ENCODE assay signal across 10 cellular contexts in the genomic region with DNA sequence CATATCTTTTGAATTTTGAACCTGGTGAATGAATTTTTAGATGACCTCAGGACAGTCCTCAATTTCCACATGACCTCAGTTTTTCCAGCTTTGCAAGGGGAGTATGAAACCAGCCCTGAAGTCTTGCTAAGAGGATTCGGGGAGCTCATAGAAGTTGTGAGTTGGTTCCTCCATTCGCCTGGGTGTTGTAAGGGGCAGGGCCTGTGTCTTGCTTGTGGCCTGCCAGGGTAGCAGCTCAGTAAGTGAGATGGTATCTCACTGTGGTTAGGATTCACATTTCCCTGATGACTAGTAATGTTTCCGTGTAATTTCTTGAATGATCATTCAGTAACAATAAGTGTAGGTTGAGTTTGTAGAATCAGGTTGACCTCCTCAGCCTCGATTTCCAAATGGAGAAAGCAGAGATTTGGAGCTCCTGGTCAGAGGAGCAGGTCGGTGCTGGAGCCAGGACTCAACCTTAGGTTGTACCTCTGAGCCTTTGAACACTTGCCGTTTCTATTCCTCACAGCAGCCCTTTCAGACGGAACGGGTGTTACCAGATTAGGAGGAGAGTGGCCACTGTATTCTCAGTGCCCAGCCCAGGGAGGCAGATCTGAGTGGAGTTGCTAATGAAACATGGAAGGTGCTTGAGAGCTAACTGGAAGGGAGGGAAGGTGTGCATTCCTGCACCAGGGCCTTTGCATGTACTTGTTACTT. TPM values are rescaled to one million over a fixed set of nuclear protein-coding genes. Genes with fewer than 3 reads are reported as not detected.
DNase-seq lines count a peak whose midpoint lies in the region; ATAC-seq, FAIRE-seq and TF ChIP-seq lines count a peak whose summit lies in the region.
"Had no signal": no experiment of that assay in that cellular context is flagged by ENCODE, and none has a peak within 500 bp of the region (broad histone marks: within the 10 kb centered on the region; RNA-seq: fewer than 3 reads in every experiment).

No MANE protein-coding gene starts in this region.

- peak overlapping the region; percentile 26 for H3K27ac ChIP-seq in cingulate gyrus (ENCODE audit: low read depth, low read length)
- H3K27ac ChIP-seq in foreskin keratinocyte, result no peak overlapping the region

- H3K4me1 ChIP-seq in foreskin keratinocyte, result no peaks in the 10 kb centered on the region

- no peak for FAIRE-seq in urothelium cell line (lab: Jason Lieb, UNC)

- peaks cover 20% of the 10 kb centered on the region for H3K36me3 Mint-ChIP-seq in activated CD4-positive, alpha-beta T cell treated with anti-CD3 and anti-CD28 coated beads, Interleukin-2, amount 10 ng/mL, durations not matched to agents 7 days and 5 days (ENCODE audit: low read depth)

- POLR2A ChIA-PET in activated CD4-positive, alpha-beta T cell treated with anti-CD3 and anti-CD28 coated beads, Interleukin-2, amount 10 ng/mL, durations not matched to agents 7 days and 5 days (lab: Charles Lee), result interaction anchor here (0.5 to 0.9 kb wide), 2 partner anchors 8 to 20 kb away, joined by 3 to 4 read pairs; no protein-coding TSS in a partner anchor

- peak overlapping the region; percentile 30 for H3K4me3 Mint-ChIP-seq in activated CD4-positive, alpha-beta T cell treated with anti-CD3 and anti-CD28 coated beads, Interleukin-2, amount 10 ng/mL, durations not matched to agents 7 days and 5 days
- H3K4me3 Mint-ChIP-seq: dendritic cell treated with granulocyte-macrophage colony-stimulating factor and Interleukin-4, amounts not matched to agents 40 ng/mL and 50 ng/mL, for 4 days; nephron had no signal

- no peak for TF ChIP-seq CTCF in foreskin keratinocyte (conservative IDR thresholded peaks at IDR 0.05)

- H3K4me1 Mint-ChIP-seq in activated CD4-positive, alpha-beta T cell treated with anti-CD3 and anti-CD28 coated beads, Interleukin-2, amount 10 ng/mL, durations not matched to agents 7 days and 5 days, result peaks cover 33% of the 10 kb centered on the region
- H3K4me1 Mint-ChIP-seq: nephron had no signal

- H3K27me3 ChIP-seq in foreskin keratinocyte, result no peaks in the 10 kb centered on the region

- no peaks in the 10 kb centered on the region for H3K9me3 Mint-ChIP-seq in activated CD4-positive, alpha-beta T cell treated with anti-CD3 and anti-CD28 coated beads, Interleukin-2, amount 10 ng/mL, durations not matched to agents 7 days and 5 days
- H3K9me3 Mint-ChIP-seq: dendritic cell treated with granulocyte-macrophage colony-stimulating factor and Interleukin-4, amounts not matched to agents 40 ng/mL and 50 ng/mL, for 4 days; nephron had no signal

- no peak for ATAC-seq in foreskin keratinocyte

- CTCF ChIA-PET in activated CD4-positive, alpha-beta T cell treated with anti-CD3 and anti-CD28 coated beads, Interleukin-2, amount 10 ng/mL, durations not matched to agents 7 days and 5 days (lab: Charles Lee), result interaction anchor here (0.6 to 2.1 kb wide), 12 partner anchors 9 to 155 kb away, joined by 3 to 10 read pairs (median 4); a partner anchor contains a TSS

- H3K27ac Mint-ChIP-seq in activated CD4-positive, alpha-beta T cell treated with anti-CD3 and anti-CD28 coated beads, Interleukin-2, amount 10 ng/mL, durations not matched to agents 7 days and 5 days, result peak overlapping the region; percentile 84
- H3K27ac Mint-ChIP-seq: dendritic cell treated with granulocyte-macrophage colony-stimulating factor and Interleukin-4, amounts not matched to agents 40 ng/mL and 50 ng/mL, for 4 days; nephron had no signal

- DNase-seq in HS-5 (ENCODE audit: low read depth) (peak; percentile 75), urothelium cell line (ENCODE audit: low spot score) (no peak), foreskin keratinocyte (no peak), NCI-H146 treated with DMSO at 0.1 percent for 48 hours (lab: John Stamatoyannopoulos, UW; ENCODE audit: unreplicated experiment) (no peak), NCI-H1930 (lab: John Stamatoyannopoulos, UW) (no peak)
- peak; percentile 66 for DNase-seq in activated CD4-positive, alpha-beta T cell treated with anti-CD3 and anti-CD28 coated beads, Interleukin-2, amount 10 ng/mL, durations not matched to agents 7 days and 5 days
- DNase-seq in stimulated activated CD4-positive, alpha-beta T cell treated with anti-CD3 and anti-CD28 coated beads, Interleukin-15, amount 100 ng/mL, for 48 hours (ENCODE audit: low read depth in 2 of 2), result peak; percentile 65 to 73

- no peaks in the 10 kb centered on the region for H3K27me3 Mint-ChIP-seq in activated CD4-positive, alpha-beta T cell treated with anti-CD3 and anti-CD28 coated beads, Interleukin-2, amount 10 ng/mL, durations not matched to agents 7 days and 5 days
- H3K27me3 Mint-ChIP-seq: dendritic cell treated with granulocyte-macrophage colony-stimulating factor and Interleukin-4, amounts not matched to agents 40 ng/mL and 50 ng/mL, for 4 days had no signal

RNA-seq across cellular contexts. Expression of a gene that starts 14.6 kb away (rescaled TPM):
- total RNA-seq in activated CD4-positive, alpha-beta T cell treated with anti-CD3 and anti-CD28 coated beads, Interleukin-2, amount 10 ng/mL, durations not matched to agents 7 days and 5 days, result 10 to 100 TPM; 57.8 to 63.8 TPM
- total RNA-seq in foreskin keratinocyte, result 71.7 and 72.6 TPM in 2 replicates
- polyA plus RNA-seq in foreskin keratinocyte, result 32.9 and 36.7 TPM in 2 replicates

RNA-seq across cellular contexts. Expression of a gene that starts 16.1 kb away (rescaled TPM):
- 10 to 100 TPM; 44.7 to 58.3 TPM for total RNA-seq in activated CD4-positive, alpha-beta T cell treated with anti-CD3 and anti-CD28 coated beads, Interleukin-2, amount 10 ng/mL, durations not matched to agents 7 days and 5 days
- 35.7 and 37.7 TPM in 2 replicates for total RNA-seq in foreskin keratinocyte
- polyA plus RNA-seq in foreskin keratinocyte, result 43.4 and 44.8 TPM in 2 replicates

RNA-seq across cellular contexts. Expression of a gene that starts 17.6 kb away (rescaled TPM):
- total RNA-seq in activated CD4-positive, alpha-beta T cell treated with anti-CD3 and anti-CD28 coated beads, Interleukin-2, amount 10 ng/mL, durations not matched to agents 7 days and 5 days, result 10 to 100 TPM; 62.3 to 65.0 TPM
- 66.7 and 69.4 TPM in 2 replicates for total RNA-seq in foreskin keratinocyte
- 95.3 and 97.5 TPM in 2 replicates for polyA plus RNA-seq in foreskin keratinocyte

RNA-seq across cellular contexts. Expression of a gene that starts 17.6 kb away (rescaled TPM):
- total RNA-seq in activated CD4-positive, alpha-beta T cell treated with anti-CD3 and anti-CD28 coated beads, Interleukin-2, amount 10 ng/mL, durations not matched to agents 7 days and 5 days, result 100 to 1,000 TPM; 167 to 188 TPM
- total RNA-seq in foreskin keratinocyte, result 48.2 and 51.8 TPM in 2 replicates
- polyA plus RNA-seq in foreskin keratinocyte, result 72.2 and 90.4 TPM in 2 replicates

RNA-seq across cellular contexts. Expression of a gene that starts 30.0 kb away (rescaled TPM):
- total RNA-seq in activated CD4-positive, alpha-beta T cell treated with anti-CD3 and anti-CD28 coated beads, Interleukin-2, amount 10 ng/mL, durations not matched to agents 7 days and 5 days, result 1 to 10 TPM; 2.3 to 2.5 TPM
- total RNA-seq in foreskin keratinocyte, result 1.9 and 2.1 TPM in 2 replicates
- 1.6 and 2.7 TPM in 2 replicates for polyA plus RNA-seq in foreskin keratinocyte

Comparison
In these comparisons a context has a peak if more than half of its experiments do, and no peak if none do; other contexts are left out.
1. DNase-seq: peak in HS-5 (single experiment), activated CD4-positive, alpha-beta T cell treated with anti-CD3 and anti-CD28 coated beads, Interleukin-2, amount 10 ng/mL, durations not matched to agents 7 days and 5 days (single experiment) and stimulated activated CD4-positive, alpha-beta T cell treated with anti-CD3 and anti-CD28 coated beads, Interleukin-15, amount 100 ng/mL, for 48 hours (2 of 2); none in urothelium cell line (single experiment), foreskin keratinocyte (0 of 2), NCI-H146 treated with DMSO at 0.1 percent for 48 hours (single experiment) and NCI-H1930 (0 of 2).